Comparison of ENCODE assay signal across 1 cellular context in the genomic region with DNA sequence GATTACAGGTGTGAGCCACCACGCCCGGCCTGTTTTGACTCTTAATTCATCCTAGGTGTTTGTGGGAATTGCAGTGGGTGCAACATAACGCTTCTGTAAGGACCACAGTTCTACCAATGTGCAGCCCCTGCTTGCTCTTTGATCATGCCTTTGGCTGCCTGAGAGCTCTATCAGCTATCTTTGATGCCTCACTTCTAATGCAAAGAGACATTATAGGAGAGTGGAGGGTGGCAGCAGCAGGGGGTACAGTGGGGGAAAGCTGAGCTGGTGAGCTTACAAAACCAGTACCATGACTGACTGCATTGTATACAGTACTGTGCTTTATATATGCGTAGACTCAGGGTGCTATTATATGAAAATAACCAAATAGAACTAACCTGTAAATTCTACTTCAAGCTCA. TPM values are rescaled to one million over a fixed set of nuclear protein-coding genes. Genes with fewer than 3 reads are reported as not detected.
"Had no signal": no experiment of that assay in that cellular context is flagged by ENCODE, and none has a peak within 500 bp of the region (broad histone marks: within the 10 kb centered on the region; RNA-seq: fewer than 3 reads in every experiment).

No MANE protein-coding gene starts in this region.

RNA-seq across cellular contexts. Expression of a gene that starts 26.7 kb away (rescaled TPM):
- total RNA-seq: LHCN-M2 had no signal
